ENCODE assay signal across 8 cellular contexts in genomic region chr17:63622571-63623390, GRCh38. TPM values are rescaled to one million over a fixed set of nuclear protein-coding genes. Genes with fewer than 3 reads are reported as not detected.
DNase-seq lines count a peak whose midpoint lies in the region; ATAC-seq lines count a peak whose summit lies in the region.

No MANE protein-coding gene starts in this region.

- H3K36me3 ChIP-seq in effector memory CD4-positive, alpha-beta T cell (ENCODE audit: control insufficient read depth, insufficient read depth, low read length) = no peaks in the 10 kb centered on the region

- peaks cover 22% of the 10 kb centered on the region for H3K4me1 ChIP-seq in effector memory CD4-positive, alpha-beta T cell (ENCODE audit: control insufficient read depth, insufficient read depth, low read length, poor library complexity, severe bottlenecking)

- H3K27me3 Mint-ChIP-seq in activated CD8-positive, alpha-beta T cell treated with anti-CD3 and anti-CD28 coated beads, Interleukin-2, amount 10 ng/mL, durations not matched to agents 7 days and 5 days (ENCODE audit: low read depth) = peaks cover 7% of the 10 kb centered on the region

- peak overlapping the region; percentile 77 for H3K4me3 ChIP-seq in effector memory CD4-positive, alpha-beta T cell (ENCODE audit: insufficient read depth, low read depth, low read length, poor library complexity, severe bottlenecking)

- ATAC-seq in GM18511 (IDR thresholded peaks at IDR 0.05; ENCODE audit: unreplicated experiment) (peak; percentile 38), HG03045 (IDR thresholded peaks at IDR 0.05; ENCODE audit: unreplicated experiment) (peak; percentile 34)
- ATAC-seq in activated CD8-positive, alpha-beta T cell treated with anti-CD3 and anti-CD28 coated beads, Interleukin-2, amount 10 ng/mL, durations not matched to agents 7 days and 5 days = peak; percentile 36

- no peaks in the 10 kb centered on the region for H3K27me3 ChIP-seq in effector memory CD4-positive, alpha-beta T cell (replicated peaks; ENCODE audit: control insufficient read depth, insufficient read depth, low read length, poor library complexity, severe bottlenecking)

- H3K4me1 Mint-ChIP-seq in activated CD8-positive, alpha-beta T cell treated with anti-CD3 and anti-CD28 coated beads, Interleukin-2, amount 10 ng/mL, durations not matched to agents 7 days and 5 days (ENCODE audit: low read depth) = peaks cover 32% of the 10 kb centered on the region

- DNase-seq in 8988T (peak; percentile 54), NCI-H526 treated with DMSO at 0.1 percent for 48 hours (lab: John Stamatoyannopoulos, UW) (peak; percentile 39), medulla oblongata (ENCODE audit: extremely low spot score) (peak; percentile 65)
- DNase-seq in activated CD8-positive, alpha-beta T cell treated with anti-CD3 and anti-CD28 coated beads, Interleukin-2, amount 10 ng/mL, durations not matched to agents 7 days and 5 days = peak; percentile 64
- peak; percentile 23 to 55 (median 39) for DNase-seq in effector memory CD4-positive, alpha-beta T cell
- peak; percentile 30 for DNase-seq in stimulated activated CD8-positive, alpha-beta memory T cell treated with anti-CD3 and anti-CD28 coated beads, Interleukin-12 subunit alpha, Interleukin-12 subunit beta, amount 100 ng/mL, for 4 hours (ENCODE audit: low read depth)

- CTCF ChIA-PET in activated CD8-positive, alpha-beta T cell treated with anti-CD3 and anti-CD28 coated beads, Interleukin-2, amount 10 ng/mL, durations not matched to agents 7 days and 5 days (lab: Charles Lee) = interaction anchor here (0.5 to 4.8 kb wide), 15 partner anchors 10 to 918 kb away, joined by 3 to 48 read pairs (median 3); no protein-coding TSS in a partner anchor

- peak overlapping the region; percentile 96 for H3K4me3 Mint-ChIP-seq in activated CD8-positive, alpha-beta T cell treated with anti-CD3 and anti-CD28 coated beads, Interleukin-2, amount 10 ng/mL, durations not matched to agents 7 days and 5 days

- peak overlapping the region; percentile 59 for H3K27ac ChIP-seq in effector memory CD4-positive, alpha-beta T cell (ENCODE audit: insufficient read depth, low read length, poor library complexity, severe bottlenecking)

- POLR2A ChIA-PET in activated CD8-positive, alpha-beta T cell treated with anti-CD3 and anti-CD28 coated beads, Interleukin-2, amount 10 ng/mL, durations not matched to agents 7 days and 5 days (lab: Charles Lee) = interaction anchor here (0.6 to 3.0 kb wide), 10 partner anchors 11 to 625 kb away, joined by 3 to 23 read pairs (median 4); partner anchors contain the start of gene TACO1

- H3K9me3 Mint-ChIP-seq in activated CD8-positive, alpha-beta T cell treated with anti-CD3 and anti-CD28 coated beads, Interleukin-2, amount 10 ng/mL, durations not matched to agents 7 days and 5 days (ENCODE audit: insufficient read depth) = no peaks in the 10 kb centered on the region

- H3K36me3 Mint-ChIP-seq in activated CD8-positive, alpha-beta T cell treated with anti-CD3 and anti-CD28 coated beads, Interleukin-2, amount 10 ng/mL, durations not matched to agents 7 days and 5 days (ENCODE audit: low read depth) = no peaks in the 10 kb centered on the region

- no peaks in the 10 kb centered on the region for H3K9me3 ChIP-seq in effector memory CD4-positive, alpha-beta T cell (ENCODE audit: control insufficient read depth, low read length)

- H3K27ac Mint-ChIP-seq in activated CD8-positive, alpha-beta T cell treated with anti-CD3 and anti-CD28 coated beads, Interleukin-2, amount 10 ng/mL, durations not matched to agents 7 days and 5 days = peak overlapping the region; percentile 89

RNA-seq across cellular contexts. Expression of gene MAP3K3, which starts 0.6 kb away (rescaled TPM):
- 10 to 100 TPM; 31.4 to 32.8 TPM for total RNA-seq in activated CD8-positive, alpha-beta T cell treated with anti-CD3 and anti-CD28 coated beads, Interleukin-2, amount 10 ng/mL, durations not matched to agents 7 days and 5 days

RNA-seq across cellular contexts. Expression of gene TACO1, which starts 22.1 kb away (rescaled TPM):
- total RNA-seq in activated CD8-positive, alpha-beta T cell treated with anti-CD3 and anti-CD28 coated beads, Interleukin-2, amount 10 ng/mL, durations not matched to agents 7 days and 5 days = 10 to 100 TPM; 22.9 to 24.5 TPM

Comparison
In these comparisons a context has a peak if more than half of its experiments do, and no peak if none do; other contexts are left out.
1. Peak in every context shown above with its lines: DNase-seq, ATAC-seq, H3K4me3 ChIP-seq and H3K27ac ChIP-seq.